ENCODE assay signal across 9 cellular contexts in genomic region chr3:188584162-188584529, GRCh38.
A peak's percentile ranks its signal among the peaks of the same experiment; 100 is the strongest.
DNase-seq lines count a peak whose midpoint lies in the region; ATAC-seq, FAIRE-seq and TF ChIP-seq lines count a peak whose summit lies in the region.
"Had no signal": no experiment of that assay in that cellular context is flagged by ENCODE, and none has a peak within 500 bp of the region (broad histone marks: within the 10 kb centered on the region; RNA-seq: fewer than 3 reads in every experiment).

No MANE protein-coding gene starts in this region.

- no peak overlapping the region for H2AFZ ChIP-seq in mammary epithelial cell (ENCODE audit: low read depth, low read length)

- H3K9ac ChIP-seq in mammary epithelial cell (ENCODE audit: insufficient read depth, low read length): peak overlapping the region; percentile 62

- no peaks in the 10 kb centered on the region for H3K27me3 Mint-ChIP-seq in memory B cell
- H3K27me3 Mint-ChIP-seq in CD8-positive, alpha-beta T cell (ENCODE audit: low read depth): no peaks in the 10 kb centered on the region

- DNase-seq in A549 (ENCODE audit: low read depth in 1 of 2, low spot score in 1 of 2) (peak in 1 of 2 experiments; percentile 45), HS-5 (ENCODE audit: low read depth) (peak; percentile 43), mammary epithelial cell (peak; percentile 82), memory B cell (ENCODE audit: low spot score in 2 of 2) (no peak), hippocampal formation (lab: John Stamatoyannopoulos, UW) (no peak), occipital lobe (lab: John Stamatoyannopoulos, UW) (no peak), spleen (no peak)
- DNase-seq in CD8-positive, alpha-beta T cell: no peak
- DNase-seq: NCI-H2171 had no signal

- dilution Hi-C loops in mammary epithelial cell (cut with HindIII; ENCODE audit: low sequenced_read_pairs): no loop called here

- H3K79me2 ChIP-seq in mammary epithelial cell (ENCODE audit: insufficient read depth, low read length): peaks cover 4% of the 10 kb centered on the region

- no peaks in the 10 kb centered on the region for H3K9me3 Mint-ChIP-seq in memory B cell
- no peaks in the 10 kb centered on the region for H3K9me3 Mint-ChIP-seq in CD8-positive, alpha-beta T cell

- H3K4me2 ChIP-seq in A549: peak overlapping the region; percentile 93
- peak overlapping the region; percentile 83 for H3K4me2 ChIP-seq in mammary epithelial cell (ENCODE audit: insufficient read depth, low read depth, low read length)

- H3K36me3 Mint-ChIP-seq in memory B cell: no peaks in the 10 kb centered on the region
- H3K36me3 Mint-ChIP-seq in CD8-positive, alpha-beta T cell: no peaks in the 10 kb centered on the region

- H3K4me3 Mint-ChIP-seq in memory B cell: no peak overlapping the region
- no peak overlapping the region for H3K4me3 Mint-ChIP-seq in CD8-positive, alpha-beta T cell

- H3K4me1 ChIP-seq in A549 (peaks cover 32% of the 10 kb centered on the region), mammary epithelial cell (ENCODE audit: insufficient read depth, low read length) (peaks cover 21% of the 10 kb centered on the region), spleen (peaks cover 8 to 75% (median 42%) of the 10 kb centered on the region in 6 donors)
- no peaks in the 10 kb centered on the region for H3K4me1 ChIP-seq in CD8-positive, alpha-beta T cell (ENCODE audit: insufficient read depth, low read length)

- 9% methylated on average over 4 of the region's 4 CpGs for WGBS in A549 (ENCODE audit: missing lambda C conversion rate)
- 5% methylated on average over 4 of the region's 4 CpGs for WGBS in mammary epithelial cell (ENCODE audit: low coverage, missing lambda C conversion rate)
- WGBS in spleen, 5 donors: 27 to 57% (median 40%) methylated on average over 4 of the region's 4 CpGs

- POLR2A ChIA-PET in A549 (lab: Yijun Ruan, JAX): interaction anchor here (1.3 kb wide), 1 partner anchor 839 kb away, joined by 3 read pairs; the partner anchor contains the start of gene BCL6
- POLR2A ChIA-PET in CD8-positive, alpha-beta T cell (lab: Charles Lee): interaction anchor here (1.5 kb wide), 1 partner anchor 10 kb away, joined by 5 read pairs; no protein-coding TSS in a partner anchor

- CTCF ChIA-PET in A549 (lab: Yijun Ruan, JAX) (interaction anchor here (1.1 kb wide), 1 partner anchor 370 kb away, joined by 3 read pairs; no protein-coding TSS in a partner anchor), mammary epithelial cell (lab: Charles Lee; ENCODE audit: low non-redundant PET) (no interaction called here)
- CTCF ChIA-PET in CD8-positive, alpha-beta T cell (lab: Charles Lee): interaction anchor here (1.1 to 1.9 kb wide), 2 partner anchors 31 to 59 kb away, joined by 3 to 5 read pairs; no protein-coding TSS in a partner anchor

- H3K27me3 ChIP-seq in mammary epithelial cell (ENCODE audit: insufficient read depth, low read length) (no peaks in the 10 kb centered on the region), spleen (replicated peaks in 1 of 7) (no peaks in the 10 kb centered on the region)
- H3K27me3 ChIP-seq in CD8-positive, alpha-beta T cell (ENCODE audit: insufficient read depth, low read length): no peaks in the 10 kb centered on the region

- TF ChIP-seq RAD21 in A549 (conservative IDR thresholded peaks at IDR 0.05 in 1 of 2, IDR thresholded peaks at IDR 0.05 in 1 of 2): no peak

- BruUV-seq in mammary epithelial cell (replicated peaks; lab: Mats Ljungman, UMichigan): no TSS peak

- H3K36me3 ChIP-seq in mammary epithelial cell (ENCODE audit: insufficient read depth, low read length) (no peaks in the 10 kb centered on the region), spleen (no peaks in the 10 kb centered on the region)
- H3K36me3 ChIP-seq in CD8-positive, alpha-beta T cell (ENCODE audit: insufficient read depth, low read length): no peaks in the 10 kb centered on the region

- no peak for TF ChIP-seq CTCF in A549 (IDR thresholded peaks at IDR 0.05)
- no peak for TF ChIP-seq CTCF in mammary epithelial cell (conservative IDR thresholded peaks at IDR 0.05 in 1 of 2, IDR thresholded peaks at IDR 0.05 in 1 of 2; ENCODE audit: extremely low read depth in 1 of 2, insufficient read depth in 1 of 2, low read depth in 1 of 2, low read length in 2 of 2)
- TF ChIP-seq CTCF in spleen (IDR thresholded peaks at IDR 0.05 in 8 of 11, conservative IDR thresholded peaks at IDR 0.05 in 3 of 11): no peak
- TF ChIP-seq CTCF in CD8-positive, alpha-beta T cell (IDR thresholded peaks at IDR 0.05): no peak

- intact Hi-C loops in mammary epithelial cell (cut with micrococcal nuclease) (no loop called here), spleen (cut with DNase I; ENCODE audit: low total_unique reads) (no loop called here)
- intact Hi-C loops in CD8-positive, alpha-beta T cell (cut with DNase I, micrococcal nuclease): loop anchor here in 1 of 2 experiments (5.0 kb wide), 1 partner anchor 842 kb away; no protein-coding TSS in a partner anchor

- peak in 1 of 2 experiments; percentile 69; a peak in 3 of 6 replicates for ATAC-seq in A549
- peak; percentile 17 for ATAC-seq in memory B cell (ENCODE audit: low read depth)
- no peak for ATAC-seq in CD8-positive, alpha-beta T cell

- H3K27ac ChIP-seq in A549: peak overlapping the region; percentile 84 to 88
- peak overlapping the region; percentile 68 for H3K27ac ChIP-seq in mammary epithelial cell (ENCODE audit: insufficient read depth, low read depth, low read length)
- H3K27ac ChIP-seq in spleen: peak overlapping the region in 4 of 8 donors; percentile 2 to 40 (median 32)
- H3K27ac ChIP-seq in CD8-positive, alpha-beta T cell (ENCODE audit: low read depth, low read length): no peak overlapping the region

- no peak for FAIRE-seq in A549 (lab: Jason Lieb, UNC)

- H3K4me3 ChIP-seq in A549 (peak overlapping the region; percentile 20; the same call in 1 of the 3 replicates), mammary epithelial cell (replicated peaks in 1 of 3; ENCODE audit: insufficient read depth in 1 of 3, low read depth in 2 of 3, low read length in 3 of 3) (peak overlapping the region; percentile 7 to 53 (median 45)), spleen (no peak overlapping the region)
- H3K4me3 ChIP-seq in CD8-positive, alpha-beta T cell (ENCODE audit: low read depth, low read length): no peak overlapping the region

- no peak overlapping the region for H3K27ac Mint-ChIP-seq in memory B cell
- no peak overlapping the region for H3K27ac Mint-ChIP-seq in CD8-positive, alpha-beta T cell

- H3K9me3 ChIP-seq in A549 (no peaks in the 10 kb centered on the region), mammary epithelial cell (replicated peaks; ENCODE audit: insufficient read depth, low read length) (no peaks in the 10 kb centered on the region), spleen (no peaks in the 10 kb centered on the region)
- no peaks in the 10 kb centered on the region for H3K9me3 ChIP-seq in CD8-positive, alpha-beta T cell (ENCODE audit: low read length)

- H4K20me1 ChIP-seq in mammary epithelial cell (ENCODE audit: insufficient read depth, low read length): no peaks in the 10 kb centered on the region

- in situ Hi-C loops in mammary epithelial cell (cut with MboI; ENCODE audit: low sequenced_read_pairs in 2 of 2): loop anchor here in 1 of 2 donors (25.0 kb wide), 1 partner anchor 847 kb away; the partner anchor contains the start of gene BCL6

- TF ChIP-seq POLR2A in A549 (IDR thresholded peaks at IDR 0.05; ENCODE audit: low read length) (no peak), spleen (IDR thresholded peaks at IDR 0.05) (no peak)

- no peak for TF ChIP-seq EP300 in A549 (IDR thresholded peaks at IDR 0.05)

- peaks cover 22% of the 10 kb centered on the region for H3K4me1 Mint-ChIP-seq in memory B cell
- H3K4me1 Mint-ChIP-seq in CD8-positive, alpha-beta T cell (ENCODE audit: low read depth): peaks cover 2% of the 10 kb centered on the region

TF ChIP-seq in A549, 52 proteins besides CTCF, POLR2A, EP300 and RAD21 (continues in another document):
- TF ChIP-seq CHD2 (IDR thresholded peaks at IDR 0.05; ENCODE audit: low read length, partially characterized antibody) (no peak), CEBPB (IDR thresholded peaks at IDR 0.05) (peak; percentile 22 to 46; a peak in 3 of 4 replicates), RARB (CRISPR knock-in tag; IDR thresholded peaks at IDR 0.05) (no peak), SREBF2 (IDR thresholded peaks at IDR 0.05) (no peak), ZFP36 (IDR thresholded peaks at IDR 0.05; ENCODE audit: borderline replicate concordance, partially characterized antibody) (no peak), PBX3 (IDR thresholded peaks at IDR 0.05) (no peak), FOSB (CRISPR knock-in tag; IDR thresholded peaks at IDR 0.05) (no peak), NR3C1 (IDR thresholded peaks at IDR 0.05) (no peak), E2F6 (IDR thresholded peaks at IDR 0.05; ENCODE audit: borderline replicate concordance, low read depth) (no peak), NFE2L2 (conservative IDR thresholded peaks at IDR 0.05; ENCODE audit: low read length) (peak; percentile 43; the same call in 1 of the 2 replicates), FOSL2 (IDR thresholded peaks at IDR 0.05) (no peak), FOSL2 (CRISPR knock-in tag; IDR thresholded peaks at IDR 0.05) (peak; percentile 51; the same call in 1 of the 2 replicates), FOXS1 (CRISPR knock-in tag; IDR thresholded peaks at IDR 0.05) (no peak), CBX8 (IDR thresholded peaks at IDR 0.05) (no peak), HOXB5 (CRISPR knock-in tag; IDR thresholded peaks at IDR 0.05) (no peak), MAFK (IDR thresholded peaks at IDR 0.05; ENCODE audit: partially characterized antibody) (peak; percentile 74)

Comparison
In these comparisons a context has a peak if more than half of its experiments do, and no peak if none do; other contexts are left out.
1. DNase-seq: peak in HS-5 (single experiment) and mammary epithelial cell (single experiment); none in memory B cell (0 of 2), hippocampal formation (0 of 2), occipital lobe (single experiment), spleen (single experiment) and CD8-positive, alpha-beta T cell (0 of 7).
2. H3K4me3 ChIP-seq: peak in A549 (single experiment) and mammary epithelial cell (3 of 3); none in spleen (0 of 8) and CD8-positive, alpha-beta T cell (single experiment).